Comparison of ENCODE assay signal across 12 cellular contexts in genomic region chr3:181710581-181711255, GRCh38. TPM values are rescaled to one million over a fixed set of nuclear protein-coding genes. Genes with fewer than 3 reads are reported as not detected.
DNase-seq lines count a peak whose midpoint lies in the region; ATAC-seq and TF ChIP-seq lines count a peak whose summit lies in the region.
"Had no signal": no experiment of that assay in that cellular context is flagged by ENCODE, and none has a peak within 500 bp of the region (broad histone marks: within the 10 kb centered on the region; RNA-seq: fewer than 3 reads in every experiment).

No MANE protein-coding gene starts in this region.

- H3K36me3 Mint-ChIP-seq in activated CD8-positive, alpha-beta memory T cell treated with anti-CD3 and anti-CD28 coated beads, Interleukin-2, amount 10 ng/mL, durations not matched to agents 7 days and 5 days: no peaks in the 10 kb centered on the region
- H3K36me3 Mint-ChIP-seq in type B pancreatic cell: peaks cover 3% of the 10 kb centered on the region
- H3K36me3 Mint-ChIP-seq in activated CD4-positive, alpha-beta memory T cell treated with anti-CD3 and anti-CD28 coated beads, Interleukin-2, amount 10 ng/mL, durations not matched to agents 7 days and 5 days (ENCODE audit: low read depth): peaks cover 3% of the 10 kb centered on the region

- POLR2A ChIA-PET in activated CD4-positive, alpha-beta memory T cell treated with anti-CD3 and anti-CD28 coated beads, Interleukin-2, amount 10 ng/mL, durations not matched to agents 7 days and 5 days (lab: Charles Lee): no interaction called here

- no peak overlapping the region for H3K4me3 Mint-ChIP-seq in activated CD8-positive, alpha-beta memory T cell treated with anti-CD3 and anti-CD28 coated beads, Interleukin-2, amount 10 ng/mL, durations not matched to agents 7 days and 5 days
- H3K4me3 Mint-ChIP-seq in type B pancreatic cell: no peak overlapping the region
- H3K4me3 Mint-ChIP-seq in activated CD4-positive, alpha-beta memory T cell treated with anti-CD3 and anti-CD28 coated beads, Interleukin-2, amount 10 ng/mL, durations not matched to agents 7 days and 5 days: no peak overlapping the region

- H3K27ac Mint-ChIP-seq in activated CD8-positive, alpha-beta memory T cell treated with anti-CD3 and anti-CD28 coated beads, Interleukin-2, amount 10 ng/mL, durations not matched to agents 7 days and 5 days: peak overlapping the region; percentile 11
- peak overlapping the region; percentile 78 for H3K27ac Mint-ChIP-seq in type B pancreatic cell
- no peak overlapping the region for H3K27ac Mint-ChIP-seq in activated CD4-positive, alpha-beta memory T cell treated with anti-CD3 and anti-CD28 coated beads, Interleukin-2, amount 10 ng/mL, durations not matched to agents 7 days and 5 days
- H3K27ac Mint-ChIP-seq: activated T-cell treated with anti-CD3 and anti-CD28 coated beads, Interleukin-2, amount 50 U/mL, for 72 hours had no signal

- no peak for ATAC-seq in activated CD8-positive, alpha-beta memory T cell treated with anti-CD3 and anti-CD28 coated beads, Interleukin-2, amount 10 ng/mL, durations not matched to agents 7 days and 5 days
- ATAC-seq in HG02981 (IDR thresholded peaks at IDR 0.05; ENCODE audit: unreplicated experiment): no peak

- peak overlapping the region; percentile 83 for H3K9ac ChIP-seq in iPS-18a (ENCODE audit: low read length)
- H3K9ac ChIP-seq: BLaER1 had no signal

- DNase-seq in activated CD8-positive, alpha-beta memory T cell treated with anti-CD3 and anti-CD28 coated beads, Interleukin-2, amount 10 ng/mL, durations not matched to agents 7 days and 5 days: no peak
- no peak for DNase-seq in activated CD8-positive, alpha-beta memory T cell treated with anti-CD3 and anti-CD28 coated beads, Interleukin-2, amount 50 U/mL, for 48 hours
- no peak for DNase-seq in SJCRH30
- no peak for DNase-seq in type B pancreatic cell (ENCODE audit: extremely low spot score, unreplicated experiment)
- DNase-seq in stimulated activated CD4-positive, alpha-beta T cell treated with anti-CD3 and anti-CD28 coated beads, Interleukin-2, amount 100 ng/mL, for 48 hours: no peak
- no peak for DNase-seq in activated CD4-positive, alpha-beta memory T cell treated with anti-CD3 and anti-CD28 coated beads, Interleukin-2, amount 10 ng/mL, durations not matched to agents 7 days and 5 days
- DNase-seq: activated T-cell treated with anti-CD3 and anti-CD28 coated beads, Interleukin-2, amount 50 U/mL, for 72 hours; effector memory CD4-positive, alpha-beta T cell; Kasumi-1 had no signal

- 0 out of 2 replicates have a peak, but pooled peaks cover 2% of the 10 kb centered on the region for H3K4me1 ChIP-seq in SJCRH30
- peaks cover 40% of the 10 kb centered on the region for H3K4me1 ChIP-seq in iPS-18a (ENCODE audit: control insufficient read depth, low read depth, low read length)
- H3K4me1 ChIP-seq: BLaER1 had no signal

- no peaks in the 10 kb centered on the region for H3K9me3 Mint-ChIP-seq in activated CD8-positive, alpha-beta memory T cell treated with anti-CD3 and anti-CD28 coated beads, Interleukin-2, amount 10 ng/mL, durations not matched to agents 7 days and 5 days (ENCODE audit: low read depth)
- H3K9me3 Mint-ChIP-seq in type B pancreatic cell: no peaks in the 10 kb centered on the region
- H3K9me3 Mint-ChIP-seq in activated CD4-positive, alpha-beta memory T cell treated with anti-CD3 and anti-CD28 coated beads, Interleukin-2, amount 10 ng/mL, durations not matched to agents 7 days and 5 days: no peaks in the 10 kb centered on the region

- H3K4me1 Mint-ChIP-seq in activated CD8-positive, alpha-beta memory T cell treated with anti-CD3 and anti-CD28 coated beads, Interleukin-2, amount 10 ng/mL, durations not matched to agents 7 days and 5 days: peaks cover 4% of the 10 kb centered on the region
- H3K4me1 Mint-ChIP-seq in type B pancreatic cell (ENCODE audit: unreplicated experiment): peaks cover 10% of the 10 kb centered on the region
- peaks cover 7% of the 10 kb centered on the region for H3K4me1 Mint-ChIP-seq in activated CD4-positive, alpha-beta memory T cell treated with anti-CD3 and anti-CD28 coated beads, Interleukin-2, amount 10 ng/mL, durations not matched to agents 7 days and 5 days

- H3K27ac ChIP-seq in SJCRH30 (no peak overlapping the region), iPS-18a (ENCODE audit: low read length) (peak overlapping the region; percentile 81)
- H3K27ac ChIP-seq: BLaER1 had no signal

- no peaks in the 10 kb centered on the region for H3K27me3 ChIP-seq in SJCRH30
- no peaks in the 10 kb centered on the region for H3K27me3 ChIP-seq in iPS-18a (ENCODE audit: control insufficient read depth, insufficient read depth, low read length)

- H3K9me3 ChIP-seq in SJCRH30 (replicated peaks) (no peaks in the 10 kb centered on the region), iPS-18a (ENCODE audit: control insufficient read depth, low read depth, low read length) (no peaks in the 10 kb centered on the region)

- no peak for TF ChIP-seq CTCF in type B pancreatic cell (conservative IDR thresholded peaks at IDR 0.05)

- CTCF ChIA-PET in activated CD8-positive, alpha-beta memory T cell treated with anti-CD3 and anti-CD28 coated beads, Interleukin-2, amount 10 ng/mL, durations not matched to agents 7 days and 5 days (lab: Charles Lee): interaction anchor here (0.7 to 0.9 kb wide), 2 partner anchors 9 to 973 kb away, joined by 3 to 5 read pairs; no protein-coding TSS in a partner anchor
- CTCF ChIA-PET in activated CD4-positive, alpha-beta memory T cell treated with anti-CD3 and anti-CD28 coated beads, Interleukin-2, amount 10 ng/mL, durations not matched to agents 7 days and 5 days (lab: Charles Lee): interaction anchor here (1.0 kb wide), 2 partner anchors 9 to 17 kb away, joined by 3 to 8 read pairs; no protein-coding TSS in a partner anchor

- H3K36me3 ChIP-seq in SJCRH30: no peaks in the 10 kb centered on the region
- peaks cover 22% of the 10 kb centered on the region for H3K36me3 ChIP-seq in iPS-18a (ENCODE audit: control insufficient read depth, low read depth, low read length)
- H3K36me3 ChIP-seq: BLaER1 had no signal

- H3K4me3 ChIP-seq in SJCRH30: peak overlapping the region; percentile 66; the same call in 1 of the 2 replicates
- H3K4me3 ChIP-seq in iPS-18a (ENCODE audit: low read length): peak overlapping the region; percentile 90

- H3K27me3 Mint-ChIP-seq in activated CD8-positive, alpha-beta memory T cell treated with anti-CD3 and anti-CD28 coated beads, Interleukin-2, amount 10 ng/mL, durations not matched to agents 7 days and 5 days: peaks cover 72% of the 10 kb centered on the region
- H3K27me3 Mint-ChIP-seq in type B pancreatic cell: peaks cover 71% of the 10 kb centered on the region
- H3K27me3 Mint-ChIP-seq in activated CD4-positive, alpha-beta memory T cell treated with anti-CD3 and anti-CD28 coated beads, Interleukin-2, amount 10 ng/mL, durations not matched to agents 7 days and 5 days: peaks cover 64% of the 10 kb centered on the region

RNA-seq across cellular contexts. Expression of gene SOX2, which starts 1.0 kb away (rescaled TPM):
- total RNA-seq in activated CD8-positive, alpha-beta memory T cell treated with anti-CD3 and anti-CD28 coated beads, Interleukin-2, amount 10 ng/mL, durations not matched to agents 7 days and 5 days: not detected
- 4.7 and 5.4 TPM in 2 replicates for total RNA-seq in SJCRH30 (2014; rRNA removed; shearing (Covaris generic))
- 20.5 and 70.4 TPM in 2 replicates for total RNA-seq in type B pancreatic cell (ENCODE audit: low replicate concordance)
- not detected for total RNA-seq in activated CD4-positive, alpha-beta memory T cell treated with anti-CD3 and anti-CD28 coated beads, Interleukin-2, amount 10 ng/mL, durations not matched to agents 7 days and 5 days
